In genomic region chr5:108661590-108662219, GRCh38 we compare ENCODE assay signal across 18 cellular contexts.
DNase-seq lines count a peak whose midpoint lies in the region; ATAC-seq and TF ChIP-seq lines count a peak whose summit lies in the region.
"Had no signal": no experiment of that assay in that cellular context is flagged by ENCODE, and none has a peak within 500 bp of the region (broad histone marks: within the 10 kb centered on the region; RNA-seq: fewer than 3 reads in every experiment).

No MANE protein-coding gene starts in this region.

- no peak overlapping the region; the same call in 1 of the 2 replicates for H3K56ac ChIP-seq in IMR-90 (ENCODE audit: extremely low read depth, insufficient read depth, low read length)

- no peak overlapping the region for H3K9ac ChIP-seq in IMR-90 (ENCODE audit: low read depth, low read length)

- CTCF ChIA-PET in IMR-90 (lab: Yijun Ruan, JAX): interaction anchor here (1.0 to 2.1 kb wide), 2 partner anchors 19 to 191 kb away, joined by 3 to 8 read pairs; no protein-coding TSS in a partner anchor

- no peak overlapping the region for H4K8ac ChIP-seq in IMR-90 (ENCODE audit: low read depth in 2 of 2, low read length in 2 of 2)

- H3K4me3 ChIP-seq in IMR-90 (ENCODE audit: insufficient read depth, low read depth, low read length) (no peak overlapping the region), body of pancreas (no peak overlapping the region), fibroblast of villous mesenchyme (ENCODE audit: low read depth, low read length) (no peak overlapping the region), right atrium auricular region (no peak overlapping the region)
- H3K4me3 ChIP-seq: stomach had no signal

- H3K27ac ChIP-seq in IMR-90 (ENCODE audit: insufficient read depth, low read length) (no peak overlapping the region), body of pancreas (no peak overlapping the region), right atrium auricular region (no peak overlapping the region)
- H3K27ac ChIP-seq: stomach had no signal

- no peak overlapping the region for H2BK120ac ChIP-seq in IMR-90 (ENCODE audit: low read depth, low read length)

- no peak overlapping the region for H2AFZ ChIP-seq in IMR-90 (replicated peaks; ENCODE audit: low read length, poor library complexity)

- intact Hi-C loops in IMR-90 (cut with micrococcal nuclease): no loop called here
- intact Hi-C loops in body of pancreas (cut with DNase I): no loop called here

- H3K4ac ChIP-seq in IMR-90 (ENCODE audit: low read depth, low read length): no peak overlapping the region

- no peak for TF ChIP-seq RAD21 in IMR-90 (IDR thresholded peaks at IDR 0.05; ENCODE audit: low read length)

- in situ Hi-C loops in IMR-90 (cut with MboI; ENCODE audit: low sequenced_read_pairs): no loop called here

- POLR2A ChIA-PET in IMR-90 (lab: Charles Lee; ENCODE audit: unreplicated experiment): no interaction called here

- ATAC-seq in IMR-90 (ENCODE audit: low read depth) (peak; percentile 32; the same call in 1 of the 2 replicates), body of pancreas (peak; percentile 64)
- ATAC-seq: left ventricle myocardium superior had no signal

- DNase-seq in IMR-90: peak; percentile 47
- no peak for DNase-seq in body of pancreas
- DNase-seq in fibroblast of villous mesenchyme (ENCODE audit: low read depth): peak; percentile 43
- DNase-seq in renal cortical epithelial cell (ENCODE audit: low read depth): peak; percentile 54
- DNase-seq in HuH-7.5 (ENCODE audit: low spot score): no peak
- no peak for DNase-seq in stimulated activated naive CD4-positive, alpha-beta T cell (lab: John Stamatoyannopoulos, UW)
- DNase-seq in right atrium auricular region (ENCODE audit: low spot score): no peak
- DNase-seq: activated CD4-positive, alpha-beta T cell treated with anti-CD3 and anti-CD28 coated beads, Interleukin-2, amount 10 ng/mL, durations not matched to agents 7 days and 5 days; activated T-cell treated with anti-CD3 and anti-CD28 coated beads, Interleukin-2, amount 50 U/mL, for 48 hours; amniotic stem cell; CD4-positive, alpha-beta T cell; GF-D8; hypothalamus; KBM-7; left ventricle myocardium superior; NCI-H526; stomach; T-helper 2 cell had no signal

- no peak overlapping the region for H4K91ac ChIP-seq in IMR-90 (ENCODE audit: insufficient read depth, low read depth, low read length)

- H4K20me1 ChIP-seq in IMR-90 (ENCODE audit: insufficient read depth, low read length): no peaks in the 10 kb centered on the region

- H3K9me3 ChIP-seq in IMR-90 (ENCODE audit: control insufficient read depth, insufficient read depth, low read length): no peaks in the 10 kb centered on the region
- H3K9me3 ChIP-seq in body of pancreas: no peaks in the 10 kb centered on the region
- H3K9me3 ChIP-seq in right atrium auricular region: no peaks in the 10 kb centered on the region
- H3K9me3 ChIP-seq: stomach had no signal

- no peak overlapping the region for H2AK5ac ChIP-seq in IMR-90 (ENCODE audit: low read depth, low read length)

- no peak overlapping the region; the same call in 1 of the 2 replicates for H2BK20ac ChIP-seq in IMR-90 (ENCODE audit: low read depth, low read length)

- no peak for TF ChIP-seq CTCF in IMR-90 (conservative IDR thresholded peaks at IDR 0.05; ENCODE audit: low read depth, low read length)
- no peak for TF ChIP-seq CTCF in body of pancreas (IDR thresholded peaks at IDR 0.05)
- TF ChIP-seq CTCF in fibroblast of villous mesenchyme (IDR thresholded peaks at IDR 0.05; ENCODE audit: insufficient read depth, low read depth, low read length): no peak
- TF ChIP-seq CTCF in right atrium auricular region (IDR thresholded peaks at IDR 0.05): no peak

- no peak overlapping the region for H3K23ac ChIP-seq in IMR-90 (ENCODE audit: low read depth, low read length)

- H3K4me1 ChIP-seq in IMR-90 (ENCODE audit: control insufficient read depth, insufficient read depth, low read length) (peaks cover 3% of the 10 kb centered on the region; the same call in 1 of the 2 replicates), body of pancreas (peaks cover 7% of the 10 kb centered on the region), right atrium auricular region (no peaks in the 10 kb centered on the region)
- H3K4me1 ChIP-seq: stomach had no signal

- H3K79me1 ChIP-seq in IMR-90 (ENCODE audit: low read depth in 1 of 2, low read length in 2 of 2): no peaks in the 10 kb centered on the region

- H2BK5ac ChIP-seq in IMR-90 (ENCODE audit: low read depth, low read length, poor library complexity, severe bottlenecking): no peak overlapping the region

- WGBS in IMR-90 (ENCODE audit: extremely low coverage in 2 of 2, insufficient read length in 1 of 2), 2 experiments: 100% methylated on average over 1 of the region's 3 CpGs; no CpG with 5 or more reads in 1 of the 2 experiments
- WGBS in body of pancreas, 2 donors: 49 to 57% methylated on average over 3 of the region's 3 CpGs

- no peak overlapping the region for H2AK9ac ChIP-seq in IMR-90 (replicated peaks; ENCODE audit: low read depth, low read length, poor library complexity)

- H2BK15ac ChIP-seq in IMR-90 (ENCODE audit: low read depth, low read length): no peak overlapping the region

- no peak overlapping the region for H3K18ac ChIP-seq in IMR-90 (ENCODE audit: low read depth, low read length)

- H3K9me1 ChIP-seq in IMR-90 (ENCODE audit: insufficient read depth, low read length): no peaks in the 10 kb centered on the region

- H3K14ac ChIP-seq in IMR-90 (replicated peaks; ENCODE audit: low read depth, low read length): no peak overlapping the region

- dilution Hi-C loops in IMR-90 (cut with HindIII; ENCODE audit: low sequenced_read_pairs, unreplicated experiment): no loop called here

- no peaks in the 10 kb centered on the region for H3K36me3 ChIP-seq in IMR-90 (ENCODE audit: control insufficient read depth, insufficient read depth, low read length)
- H3K36me3 ChIP-seq in body of pancreas (replicated peaks in 1 of 2; ENCODE audit: insufficient read depth in 1 of 2, low read depth in 2 of 2): no peaks in the 10 kb centered on the region
- no peaks in the 10 kb centered on the region for H3K36me3 ChIP-seq in right atrium auricular region
- H3K36me3 ChIP-seq: stomach had no signal

- H4K5ac ChIP-seq in IMR-90 (ENCODE audit: low read depth, low read length): no peak overlapping the region

- TF ChIP-seq POLR2A in IMR-90 (IDR thresholded peaks at IDR 0.05; ENCODE audit: low read depth, low read length) (no peak), body of pancreas (IDR thresholded peaks at IDR 0.05) (no peak)

- H3K27me3 ChIP-seq in IMR-90 (ENCODE audit: control insufficient read depth, insufficient read depth, low read length) (no peaks in the 10 kb centered on the region; the same call in 1 of the 2 replicates), body of pancreas (no peaks in the 10 kb centered on the region), right atrium auricular region (no peaks in the 10 kb centered on the region)
- H3K27me3 ChIP-seq: stomach had no signal

- BruUV-seq in IMR-90 (replicated peaks; lab: Mats Ljungman, UMichigan): no TSS peak

- no peak overlapping the region for H3K4me2 ChIP-seq in IMR-90 (ENCODE audit: low read depth, low read length)

TF ChIP-seq in IMR-90, 13 proteins besides CTCF, POLR2A, EP300 and RAD21:
- TF ChIP-seq BHLHE40 (IDR thresholded peaks at IDR 0.05; ENCODE audit: low read depth, low read length) (no peak), RCOR1 (IDR thresholded peaks at IDR 0.05; ENCODE audit: insufficient replicate concordance, low read length) (no peak), MAFK (IDR thresholded peaks at IDR 0.05; ENCODE audit: low read depth, low read length) (no peak), CEBPB (IDR thresholded peaks at IDR 0.05; ENCODE audit: low read depth, low read length) (no peak), MAZ (IDR thresholded peaks at IDR 0.05; ENCODE audit: borderline replicate concordance, low read depth, low read length) (no peak)
TF ChIP-seq in IMR-90: peak in this region for 0.

Comparison
In these comparisons a context has a peak if more than half of its experiments do, and no peak if none do; other contexts are left out.
1. DNase-seq: peak in IMR-90 (single experiment), fibroblast of villous mesenchyme (single experiment) and renal cortical epithelial cell (single experiment); none in body of pancreas (0 of 4), HuH-7.5 (single experiment), stimulated activated naive CD4-positive, alpha-beta T cell (0 of 6) and right atrium auricular region (single experiment).